8 cellular contexts compared by ENCODE assay signal in the genomic region with DNA sequence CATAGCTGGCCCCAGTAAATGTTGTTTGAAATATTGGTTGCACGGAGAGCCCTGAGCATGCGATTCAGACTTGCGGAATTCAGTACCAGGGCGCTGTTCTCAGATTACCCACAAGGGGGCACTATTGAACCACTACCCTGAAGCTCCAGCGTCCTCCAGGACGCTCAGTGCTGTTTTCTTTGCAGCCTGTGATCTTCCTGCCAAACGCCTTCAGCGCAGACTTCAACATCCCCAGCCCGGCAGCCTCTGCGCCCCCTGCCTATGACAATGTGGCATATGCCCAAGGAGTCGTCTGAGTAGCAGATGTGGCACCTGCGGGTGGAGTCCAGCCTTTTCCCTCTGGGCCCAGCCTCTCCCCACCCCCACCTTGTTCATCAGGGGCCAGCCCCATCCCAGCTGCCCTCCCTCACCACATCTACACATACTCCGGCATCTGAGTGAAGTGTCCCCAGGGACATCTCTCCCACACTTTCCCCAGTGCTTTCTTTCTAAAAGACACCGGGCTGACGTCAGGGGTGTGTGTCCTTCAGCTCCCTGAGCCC. TPM values are rescaled to one million over a fixed set of nuclear protein-coding genes. Genes with fewer than 3 reads are reported as not detected.
A peak's percentile ranks its signal among the peaks of the same experiment; 100 is the strongest.
DNase-seq lines count a peak whose midpoint lies in the region; ATAC-seq and TF ChIP-seq lines count a peak whose summit lies in the region.

No MANE protein-coding gene starts in this region.

- no peaks in the 10 kb centered on the region for H3K4me1 ChIP-seq in mammary epithelial cell (ENCODE audit: insufficient read depth, low read length)

- peak; percentile 74 for ATAC-seq in GM18861 (IDR thresholded peaks at IDR 0.05; ENCODE audit: unreplicated experiment)
- peak; percentile 65 for ATAC-seq in HG03103 (IDR thresholded peaks at IDR 0.05; ENCODE audit: low read depth, unreplicated experiment)

- WGBS in mammary epithelial cell (ENCODE audit: low coverage, missing lambda C conversion rate) = 28% methylated on average over 3 of the region's 15 CpGs

- peak; percentile 91 for TF ChIP-seq CTCF in WERI-Rb-1 (IDR thresholded peaks at IDR 0.05; ENCODE audit: low read depth, low read length)
- peak; percentile 89 to 93 for TF ChIP-seq CTCF in mammary epithelial cell (conservative IDR thresholded peaks at IDR 0.05 in 1 of 2, IDR thresholded peaks at IDR 0.05 in 1 of 2; ENCODE audit: extremely low read depth in 1 of 2, insufficient read depth in 1 of 2, low read depth in 1 of 2, low read length in 2 of 2)

- DNase-seq in AG08395 (ENCODE audit: low spot score) = peak; percentile 88
- peak; percentile 98 for DNase-seq in NCI-H2171 treated with DMSO at 0.1 percent for 48 hours (lab: John Stamatoyannopoulos, UW)
- DNase-seq in WERI-Rb-1 = peak; percentile 87
- DNase-seq in mammary epithelial cell = peak; percentile 74
- peak; percentile 39 for DNase-seq in kidney glomerular epithelial cell (lab: John Stamatoyannopoulos, UW)
- peak; percentile 71 for DNase-seq in stimulated activated CD4-positive, alpha-beta T cell treated with anti-CD3 and anti-CD28 coated beads, Interleukin-2, amount 100 ng/mL, for 4 hours (ENCODE audit: low read depth)

- no peaks in the 10 kb centered on the region for H3K36me3 ChIP-seq in WERI-Rb-1
- no peaks in the 10 kb centered on the region for H3K36me3 ChIP-seq in mammary epithelial cell (ENCODE audit: insufficient read depth, low read length)

- no peaks in the 10 kb centered on the region for H3K27me3 ChIP-seq in WERI-Rb-1 (ENCODE audit: insufficient read depth, low read depth, severe bottlenecking)
- H3K27me3 ChIP-seq in mammary epithelial cell (ENCODE audit: insufficient read depth, low read length) = no peaks in the 10 kb centered on the region

- H3K27ac ChIP-seq in WERI-Rb-1 (no peak overlapping the region), mammary epithelial cell (ENCODE audit: insufficient read depth, low read depth, low read length) (no peak overlapping the region)

- no peak overlapping the region for H3K9ac ChIP-seq in mammary epithelial cell (ENCODE audit: insufficient read depth, low read length)

- H4K20me1 ChIP-seq in mammary epithelial cell (ENCODE audit: insufficient read depth, low read length) = no peaks in the 10 kb centered on the region

- dilution Hi-C loops in mammary epithelial cell (cut with HindIII; ENCODE audit: low sequenced_read_pairs) = loop anchor here (5.0 kb wide), 1 partner anchor 52 kb away; no protein-coding TSS in a partner anchor

- intact Hi-C loops in mammary epithelial cell (cut with micrococcal nuclease) = loop anchor here (1.0 to 5.0 kb wide), 6 partner anchors 56 to 412 kb away; partner anchors contain the start of gene CD6

- CTCF ChIA-PET in mammary epithelial cell (lab: Charles Lee; ENCODE audit: low non-redundant PET) = interaction anchor here (0.6 to 1.2 kb wide), 3 partner anchors 112 to 558 kb away, joined by 3 to 14 read pairs (median 8); no protein-coding TSS in a partner anchor

- H3K4me2 ChIP-seq in mammary epithelial cell (ENCODE audit: insufficient read depth, low read depth, low read length) = no peak overlapping the region

- H3K4me3 ChIP-seq in WERI-Rb-1 (ENCODE audit: low read depth, low read length) (no peak overlapping the region), mammary epithelial cell (replicated peaks in 1 of 3; ENCODE audit: insufficient read depth in 1 of 3, low read depth in 2 of 3, low read length in 3 of 3) (no peak overlapping the region)

- H2AFZ ChIP-seq in mammary epithelial cell (ENCODE audit: low read depth, low read length) = peak overlapping the region; percentile 29

- in situ Hi-C loops in mammary epithelial cell (cut with MboI; ENCODE audit: low sequenced_read_pairs in 2 of 2) = no loop called here

- H3K9me3 ChIP-seq in WERI-Rb-1 (ENCODE audit: severe bottlenecking) (no peaks in the 10 kb centered on the region), mammary epithelial cell (replicated peaks; ENCODE audit: insufficient read depth, low read length) (no peaks in the 10 kb centered on the region)

- BruUV-seq in mammary epithelial cell (replicated peaks; lab: Mats Ljungman, UMichigan) = no TSS peak

- H3K79me2 ChIP-seq in mammary epithelial cell (ENCODE audit: insufficient read depth, low read length) = no peaks in the 10 kb centered on the region

RNA-seq across cellular contexts. Expression of gene MS4A10, which starts 9.6 kb away (rescaled TPM):
- total RNA-seq in mammary epithelial cell = not detected
- polyA plus RNA-seq in mammary epithelial cell = not detected
- polyA minus RNA-seq in mammary epithelial cell = 2.9 TPM

RNA-seq across cellular contexts. Expression of gene MS4A15, which starts 18.8 kb away (rescaled TPM):
- total RNA-seq in mammary epithelial cell = not detected
- not detected for polyA plus RNA-seq in mammary epithelial cell
- not detected for polyA minus RNA-seq in mammary epithelial cell

RNA-seq across cellular contexts. Expression of gene MS4A18, which starts 51.0 kb away (rescaled TPM):
- total RNA-seq in mammary epithelial cell = not detected
- not detected for polyA plus RNA-seq in mammary epithelial cell
- polyA minus RNA-seq in mammary epithelial cell = not detected

Comparison
In these comparisons a context has a peak if more than half of its experiments do, and no peak if none do; other contexts are left out.
1. DNase-seq: peak in every context shown above with its lines; median percentile 98 in NCI-H2171 treated with DMSO at 0.1 percent for 48 hours; 88 in AG08395; 87 in WERI-Rb-1; 74 in mammary epithelial cell; 71 in stimulated activated CD4-positive, alpha-beta T cell treated with anti-CD3 and anti-CD28 coated beads, Interleukin-2, amount 100 ng/mL, for 4 hours; 39 in kidney glomerular epithelial cell.